ENCODE assay signal across 31 cellular contexts in genomic region chr2:67502346-67503065, GRCh38.
DNase-seq lines count a peak whose midpoint lies in the region; ATAC-seq, FAIRE-seq and TF ChIP-seq lines count a peak whose summit lies in the region.
"Had no signal": no experiment of that assay in that cellular context is flagged by ENCODE, and none has a peak within 500 bp of the region (broad histone marks: within the 10 kb centered on the region; RNA-seq: fewer than 3 reads in every experiment).

No MANE protein-coding gene starts in this region.

- POLR2A ChIA-PET in endothelial cell of umbilical vein (lab: Charles Lee), result no interaction called here
- POLR2A ChIA-PET in activated CD4-positive, alpha-beta T cell treated with anti-CD3 and anti-CD28 coated beads for 36 hours (lab: Charles Lee), result no interaction called here

- H3K4me1 ChIP-seq in endothelial cell of umbilical vein (ENCODE audit: control insufficient read depth, extremely low read depth, insufficient read depth, low read length), result peaks cover 18% of the 10 kb centered on the region
- H3K4me1 ChIP-seq: parathyroid adenoma, thyroid gland had no signal

- H3K36me3 Mint-ChIP-seq in activated CD4-positive, alpha-beta T cell treated with anti-CD3 and anti-CD28 coated beads for 36 hours (ENCODE audit: low read depth), result no peaks in the 10 kb centered on the region
- H3K36me3 Mint-ChIP-seq: CD4-positive, alpha-beta memory T cell; naive B cell had no signal

- no peak overlapping the region for H3K27ac Mint-ChIP-seq in activated CD4-positive, alpha-beta T cell treated with anti-CD3 and anti-CD28 coated beads for 36 hours
- H3K27ac Mint-ChIP-seq: CD4-positive, alpha-beta memory T cell; naive B cell had no signal

- peak overlapping the region; percentile 32 for H3K4me2 ChIP-seq in endothelial cell of umbilical vein (ENCODE audit: insufficient read depth, low read length)

- H3K27ac ChIP-seq in endothelial cell of umbilical vein (ENCODE audit: insufficient read depth, low read depth, low read length) (peak overlapping the region; percentile 95), caudate nucleus (ENCODE audit: low read depth, low read length) (no peak overlapping the region)
- H3K27ac ChIP-seq: parathyroid adenoma, thyroid gland, WERI-Rb-1 had no signal

- TSS peak; percentile 86 for BruUV-seq in endothelial cell of umbilical vein (replicated peaks; lab: Mats Ljungman, UMichigan)

- intact Hi-C loops in endothelial cell of umbilical vein (cut with micrococcal nuclease), result loop anchor here (1.0 to 5.0 kb wide), 2 partner anchors 59 to 105 kb away; partner anchors contain the start of gene ETAA1
- intact Hi-C loops in activated CD4-positive, alpha-beta T cell treated with anti-CD3 and anti-CD28 coated beads for 36 hours (cut with DNase I, micrococcal nuclease), result no loop called here

- ATAC-seq in HG03520 (IDR thresholded peaks at IDR 0.05; ENCODE audit: unreplicated experiment), result no peak
- no peak for ATAC-seq in activated CD4-positive, alpha-beta T cell treated with anti-CD3 and anti-CD28 coated beads for 36 hours
- ATAC-seq: Panc1 had no signal

- TF ChIP-seq POLR2A in endothelial cell of umbilical vein (IDR thresholded peaks at IDR 0.05; ENCODE audit: low read depth, low read length), result no peak

- no peaks in the 10 kb centered on the region for H4K20me1 ChIP-seq in endothelial cell of umbilical vein (replicated peaks; ENCODE audit: control insufficient read depth, extremely low read depth, insufficient read depth, low read length)

- DNase-seq in HCEC 1CT, result peak; percentile 17
- DNase-seq in endothelial cell of umbilical vein (ENCODE audit: low read depth, low spot score), result peak; percentile 55
- DNase-seq in left kidney (ENCODE audit: low read depth, low spot score), result peak; percentile 26
- DNase-seq in pulmonary artery endothelial cell (ENCODE audit: low read depth, low spot score), result peak; percentile 19
- no peak for DNase-seq in effector CD8-positive, alpha-beta T cell (lab: John Stamatoyannopoulos, UW)
- no peak for DNase-seq in caudate nucleus (lab: John Stamatoyannopoulos, UW)
- DNase-seq in activated CD4-positive, alpha-beta T cell treated with anti-CD3 and anti-CD28 coated beads for 36 hours, result no peak
- DNase-seq: activated CD4-positive, alpha-beta T cell treated with anti-CD3 and anti-CD28 coated beads, Interleukin-2, amount 50 U/mL, for 48 hours; activated gamma-delta T cell; activated T-cell treated with anti-CD3 and anti-CD28 coated beads for 4 hours; adrenal gland; CD4-positive, alpha-beta memory T cell; DMS53; effector CD4-positive, alpha-beta T cell; esophagus squamous epithelium; Kasumi-1; naive B cell; NCI-H1105; NCI-H2029 treated with DMSO at 0.1 percent for 48 hours; small intestine; stimulated activated CD4-positive, alpha-beta T cell treated with anti-CD3 and anti-CD28 coated beads, Interleukin-2, amount 100 ng/mL, for 48 hours; stimulated activated naive CD4-positive, alpha-beta T cell treated with Interleukin-2 at 50 U/mL for 16 hours; thyroid gland; WERI-Rb-1 had no signal

- no peak for TF ChIP-seq CTCF in endothelial cell of umbilical vein (IDR thresholded peaks at IDR 0.05; ENCODE audit: extremely low read depth in 1 of 2, insufficient read depth in 1 of 2, low read depth in 1 of 2, low read length in 2 of 2)

- no peaks in the 10 kb centered on the region for H3K9me3 ChIP-seq in endothelial cell of umbilical vein (replicated peaks; ENCODE audit: control insufficient read depth, insufficient read depth, low read length)
- H3K9me3 ChIP-seq: adrenal gland, esophagus squamous epithelium, thyroid gland had no signal

- FAIRE-seq in endothelial cell of umbilical vein (lab: Jason Lieb, UNC), result peak; percentile 67
- FAIRE-seq: GM12892, H1, keratinocyte, small intestine had no signal

- CTCF ChIA-PET in endothelial cell of umbilical vein (lab: Charles Lee), result interaction anchor here (0.6 to 1.9 kb wide), 10 partner anchors 10 to 529 kb away, joined by 3 to 10 read pairs (median 3); no protein-coding TSS in a partner anchor
- CTCF ChIA-PET in activated CD4-positive, alpha-beta T cell treated with anti-CD3 and anti-CD28 coated beads for 36 hours (lab: Charles Lee), result no interaction called here

- dilution Hi-C loops in endothelial cell of umbilical vein (cut with MboI; ENCODE audit: extremely low pct_ligation_motif_present, low sequenced_read_pairs), result no loop called here

- H3K27me3 Mint-ChIP-seq in activated CD4-positive, alpha-beta T cell treated with anti-CD3 and anti-CD28 coated beads for 36 hours, result no peaks in the 10 kb centered on the region

- H3K4me3 ChIP-seq in endothelial cell of umbilical vein (replicated peaks in 1 of 3; ENCODE audit: insufficient read depth in 1 of 3, low read depth in 1 of 3, low read length in 3 of 3), result no peak overlapping the region
- H3K4me3 ChIP-seq: adrenal gland, esophagus squamous epithelium, thyroid gland had no signal

- H3K4me3 Mint-ChIP-seq in activated CD4-positive, alpha-beta T cell treated with anti-CD3 and anti-CD28 coated beads for 36 hours, result no peak overlapping the region
- H3K4me3 Mint-ChIP-seq: CD4-positive, alpha-beta memory T cell; central memory CD8-positive, alpha-beta T cell; naive B cell had no signal

- peak overlapping the region; percentile 32 for H3K9ac ChIP-seq in endothelial cell of umbilical vein (replicated peaks; ENCODE audit: extremely low read depth, insufficient read depth, low read length)
- H3K9ac ChIP-seq: parathyroid adenoma had no signal

- no peaks in the 10 kb centered on the region for H3K9me3 Mint-ChIP-seq in activated CD4-positive, alpha-beta T cell treated with anti-CD3 and anti-CD28 coated beads for 36 hours (ENCODE audit: low read depth)

- H3K27me3 ChIP-seq in endothelial cell of umbilical vein (ENCODE audit: control insufficient read depth in 2 of 2, insufficient read depth in 2 of 2, low read length in 2 of 2), result no peaks in the 10 kb centered on the region
- H3K27me3 ChIP-seq: adrenal gland, esophagus squamous epithelium, thyroid gland had no signal

- H3K9me1 ChIP-seq in endothelial cell of umbilical vein (replicated peaks; ENCODE audit: control insufficient read depth, extremely low read depth, insufficient read depth, low read length), result no peaks in the 10 kb centered on the region

- H3K4me1 Mint-ChIP-seq in activated CD4-positive, alpha-beta T cell treated with anti-CD3 and anti-CD28 coated beads for 36 hours, result no peaks in the 10 kb centered on the region
- H3K4me1 Mint-ChIP-seq: CD4-positive, alpha-beta memory T cell; central memory CD8-positive, alpha-beta T cell; naive B cell had no signal

- H2AFZ ChIP-seq in endothelial cell of umbilical vein (ENCODE audit: low read depth, low read length), result peak overlapping the region; percentile 41
- H2AFZ ChIP-seq: parathyroid adenoma had no signal

- no peaks in the 10 kb centered on the region for H3K79me2 ChIP-seq in endothelial cell of umbilical vein (ENCODE audit: control insufficient read depth, insufficient read depth, low read length)
- H3K79me2 ChIP-seq: parathyroid adenoma had no signal

- H3K36me3 ChIP-seq in endothelial cell of umbilical vein (ENCODE audit: control insufficient read depth in 2 of 2, extremely low read depth in 1 of 2, insufficient read depth in 2 of 2, low read length in 2 of 2), result no peaks in the 10 kb centered on the region
- H3K36me3 ChIP-seq: adrenal gland, esophagus squamous epithelium, thyroid gland, WERI-Rb-1 had no signal

TF ChIP-seq in endothelial cell of umbilical vein, 7 proteins besides CTCF, POLR2A, EP300 and RAD21:
- TF ChIP-seq EZH2 (IDR thresholded peaks at IDR 0.05; ENCODE audit: borderline replicate concordance, low read depth, low read length, severe bottlenecking) (no peak), GATA2 (IDR thresholded peaks at IDR 0.05; ENCODE audit: insufficient read depth, insufficient read length, low read depth, low read length) (no peak), MAX (IDR thresholded peaks at IDR 0.05; ENCODE audit: insufficient read depth, insufficient read length) (no peak), MYC (IDR thresholded peaks at IDR 0.05; ENCODE audit: low read depth, low read length) (no peak), POLR2AphosphoS5 (IDR thresholded peaks at IDR 0.05; ENCODE audit: insufficient read depth, low read depth, low read length) (no peak), JUN (IDR thresholded peaks at IDR 0.05; ENCODE audit: borderline replicate concordance, insufficient read depth, insufficient read length, low read depth) (no peak), FOS (IDR thresholded peaks at IDR 0.05; ENCODE audit: borderline replicate concordance, insufficient read depth, low read length) (no peak)
TF ChIP-seq in endothelial cell of umbilical vein: peak in this region for 0.

Comparison
In these comparisons a context has a peak if more than half of its experiments do, and no peak if none do; other contexts are left out.
1. DNase-seq: peak in HCEC 1CT (single experiment), endothelial cell of umbilical vein (single experiment), left kidney (single experiment) and pulmonary artery endothelial cell (single experiment); none in effector CD8-positive, alpha-beta T cell (single experiment), caudate nucleus (0 of 61) and activated CD4-positive, alpha-beta T cell treated with anti-CD3 and anti-CD28 coated beads for 36 hours (single experiment).